19 cellular contexts compared by ENCODE assay signal in genomic region chr4:27986476-27986875, GRCh38.
DNase-seq lines count a peak whose midpoint lies in the region; ATAC-seq, FAIRE-seq and TF ChIP-seq lines count a peak whose summit lies in the region.
"Had no signal": no experiment of that assay in that cellular context is flagged by ENCODE, and none has a peak within 500 bp of the region (broad histone marks: within the 10 kb centered on the region; RNA-seq: fewer than 3 reads in every experiment).

No MANE protein-coding gene starts in this region.

- H3K27me3 ChIP-seq in A673 (replicated peaks; ENCODE audit: insufficient read depth, low read depth, low read length, poor library complexity) (no peaks in the 10 kb centered on the region), H1 (replicated peaks in 1 of 4; ENCODE audit: control insufficient read depth in 3 of 4, extremely low read depth in 1 of 4, insufficient read depth in 3 of 4, low read length in 3 of 4) (no peaks in the 10 kb centered on the region)
- H3K27me3 ChIP-seq: BLaER1 treated with 17β-estradiol and CSF1 and Interleukin-3, amounts not matched to agents 10 nM and 100 nM had no signal

- H2BK120ac ChIP-seq in H1 (replicated peaks; ENCODE audit: low read depth, low read length), result no peak overlapping the region

- peak overlapping the region; percentile 93; the same call in 1 of the 2 replicates for H2AFZ ChIP-seq in H1 (ENCODE audit: low read length)

- no peak for ATAC-seq in GM21367 (IDR thresholded peaks at IDR 0.05; ENCODE audit: unreplicated experiment)
- no peak for ATAC-seq in GM18868 (IDR thresholded peaks at IDR 0.05; ENCODE audit: unreplicated experiment)
- ATAC-seq: HCT116 had no signal

- H2BK12ac ChIP-seq in H1 (ENCODE audit: low read depth, low read length), result no peak overlapping the region

- H2BK15ac ChIP-seq in H1 (ENCODE audit: low read length), result no peak overlapping the region

- H3K27ac ChIP-seq in A673 (ENCODE audit: low read depth, low read length, poor library complexity, severe bottlenecking) (no peak overlapping the region), H1 (ENCODE audit: low read depth, low read length) (no peak overlapping the region), caudate nucleus (ENCODE audit: low read depth, low read length) (no peak overlapping the region)
- H3K27ac ChIP-seq: BLaER1 treated with 17β-estradiol and CSF1 and Interleukin-3, amounts not matched to agents 10 nM and 100 nM had no signal

- no peak overlapping the region for H2BK5ac ChIP-seq in H1 (ENCODE audit: low read depth, low read length)

- TF ChIP-seq EP300 in H1 (IDR thresholded peaks at IDR 0.05; ENCODE audit: borderline replicate concordance in 1 of 2, low read depth in 2 of 2, low read length in 2 of 2), result no peak

- TF ChIP-seq CTCF in A673 (conservative IDR thresholded peaks at IDR 0.05; ENCODE audit: low read depth, low read length), result no peak
- no peak for TF ChIP-seq CTCF in H1 (IDR thresholded peaks at IDR 0.05; ENCODE audit: control extremely low read depth in 1 of 3, insufficient read depth in 1 of 3, low read depth in 1 of 3, low read length in 3 of 3)

- no peak for TF ChIP-seq POLR2A in H1 (IDR thresholded peaks at IDR 0.05; ENCODE audit: control extremely low read depth in 1 of 2, low read depth in 2 of 2, low read length in 2 of 2)

- H2AK5ac ChIP-seq in H1 (ENCODE audit: low read depth, low read length), result no peak overlapping the region

- no peaks in the 10 kb centered on the region for H3K79me2 ChIP-seq in H1 (ENCODE audit: control insufficient read depth in 1 of 2, insufficient read depth in 2 of 2, low read length in 2 of 2)

- H3K36me3 ChIP-seq in A673 (ENCODE audit: insufficient read depth, low read length, poor library complexity, severe bottlenecking), result no peaks in the 10 kb centered on the region
- no peaks in the 10 kb centered on the region for H3K36me3 ChIP-seq in H1 (ENCODE audit: control insufficient read depth in 2 of 4, insufficient read depth in 4 of 4, low read length in 3 of 4)
- H3K36me3 ChIP-seq: BLaER1 treated with 17β-estradiol and CSF1 and Interleukin-3, amounts not matched to agents 10 nM and 100 nM had no signal

- POLR2A ChIA-PET in A673 (lab: Charles Lee; ENCODE audit: low non-redundant PET), result no interaction called here
- POLR2A ChIA-PET in H1 (lab: Charles Lee; ENCODE audit: partially characterized antibody), result no interaction called here

- DNase-seq in A673 (ENCODE audit: low spot score) (peak; percentile 33), RPMI7951 (ENCODE audit: low read depth) (peak; percentile 28), H1 (ENCODE audit: low read depth in 1 of 2, low spot score in 2 of 2) (no peak), myocyte (ENCODE audit: low read depth) (peak; percentile 1), DMS53 treated with DMSO at 0.1 percent for 48 hours (lab: John Stamatoyannopoulos, UW; ENCODE audit: unreplicated experiment) (no peak), caudate nucleus (lab: John Stamatoyannopoulos, UW) (no peak)
- DNase-seq: 8988T; ACHN; CD4-positive, CD25-positive, alpha-beta regulatory T cell; DMS79 treated with DMSO at 0.1 percent for 48 hours; EL had no signal

- H2BK20ac ChIP-seq in H1 (ENCODE audit: low read length), result no peak overlapping the region

- no peaks in the 10 kb centered on the region for H3K79me1 ChIP-seq in H1 (ENCODE audit: low read depth, low read length)

- H3K23me2 ChIP-seq in H1 (ENCODE audit: low read depth, low read length), result no peaks in the 10 kb centered on the region

- no peak overlapping the region for H3K9ac ChIP-seq in H1 (replicated peaks in 1 of 4; ENCODE audit: extremely low read depth in 1 of 4, low read depth in 3 of 4, low read length in 3 of 4)
- H3K9ac ChIP-seq: BLaER1 treated with 17β-estradiol and CSF1 and Interleukin-3, amounts not matched to agents 10 nM and 100 nM had no signal

- H4K20me1 ChIP-seq in H1 (replicated peaks in 1 of 2; ENCODE audit: control insufficient read depth in 1 of 2, insufficient read depth in 2 of 2, low read length in 2 of 2), result no peaks in the 10 kb centered on the region
- H4K20me1 ChIP-seq: BLaER1 treated with 17β-estradiol and CSF1 and Interleukin-3, amounts not matched to agents 10 nM and 100 nM had no signal

- no peak for FAIRE-seq in H1 (lab: Jason Lieb, UNC)
- FAIRE-seq: G401.6, GM12891, GM19239, H54 had no signal

- H4K91ac ChIP-seq in H1 (replicated peaks; ENCODE audit: insufficient read length, low read length), result no peak overlapping the region

- no peak overlapping the region for H3K18ac ChIP-seq in H1 (ENCODE audit: extremely low read depth, low read length)

- H3K4me3 ChIP-seq in A673 (ENCODE audit: low read depth, low read length, poor library complexity, severe bottlenecking), result no peak overlapping the region
- no peak overlapping the region for H3K4me3 ChIP-seq in H1 (ENCODE audit: extremely low read depth in 1 of 4, insufficient read depth in 2 of 4, low read depth in 3 of 4, low read length in 4 of 4)
- H3K4me3 ChIP-seq: BLaER1 treated with 17β-estradiol and CSF1 and Interleukin-3, amounts not matched to agents 10 nM and 100 nM had no signal

- no peak for TF ChIP-seq RAD21 in H1 (IDR thresholded peaks at IDR 0.05 in 1 of 2, conservative IDR thresholded peaks at IDR 0.05 in 1 of 2; ENCODE audit: low read depth in 2 of 2, low read length in 2 of 2)

- no peak overlapping the region for H3K23ac ChIP-seq in H1 (ENCODE audit: insufficient read length)

- BruUV-seq in A673 (replicated peaks; lab: Mats Ljungman, UMichigan), result no TSS peak

- H3K9me3 ChIP-seq in A673 (ENCODE audit: low read depth, low read length, poor library complexity, severe bottlenecking) (no peaks in the 10 kb centered on the region), H1 (ENCODE audit: insufficient read depth in 2 of 2, low read depth in 1 of 2, low read length in 1 of 2) (no peaks in the 10 kb centered on the region)
- H3K9me3 ChIP-seq: BLaER1 treated with 17β-estradiol and CSF1 and Interleukin-3, amounts not matched to agents 10 nM and 100 nM had no signal

- H4K5ac ChIP-seq in H1 (ENCODE audit: insufficient read length, low read depth, low read length), result no peak overlapping the region

- H3K4me1 ChIP-seq in A673 (ENCODE audit: insufficient read depth, low read length, poor library complexity, severe bottlenecking), result no peaks in the 10 kb centered on the region
- H3K4me1 ChIP-seq in H1 (replicated peaks in 1 of 4; ENCODE audit: control insufficient read depth in 3 of 4, insufficient read depth in 4 of 4, low read length in 3 of 4), result no peaks in the 10 kb centered on the region
- H3K4me1 ChIP-seq: BLaER1 treated with 17β-estradiol and CSF1 and Interleukin-3, amounts not matched to agents 10 nM and 100 nM had no signal

- CTCF ChIA-PET in A673 (lab: Charles Lee) (no interaction called here), H1 (lab: Charles Lee; ENCODE audit: partially characterized antibody) (no interaction called here)

- intact Hi-C loops in A673 (cut with micrococcal nuclease; ENCODE audit: unreplicated experiment), result no loop called here

- no peak overlapping the region for H3K56ac ChIP-seq in H1 (replicated peaks; ENCODE audit: insufficient read length, low read depth, low read length)

- H3K4ac ChIP-seq in H1 (replicated peaks; ENCODE audit: insufficient read length, low read depth, low read length), result no peak overlapping the region

- no peak overlapping the region for H3K4me2 ChIP-seq in H1 (ENCODE audit: insufficient read depth in 1 of 2, low read depth in 2 of 2, low read length in 2 of 2)
- H3K4me2 ChIP-seq: BLaER1 treated with 17β-estradiol and CSF1 and Interleukin-3, amounts not matched to agents 10 nM and 100 nM had no signal

- no peak overlapping the region for H3K14ac ChIP-seq in H1 (ENCODE audit: insufficient read length)

- H4K8ac ChIP-seq in H1 (ENCODE audit: extremely low read depth, insufficient read depth, low read length), result no peak overlapping the region

- WGBS in H1 (ENCODE audit: extremely low coverage in 1 of 2, insufficient coverage in 1 of 2, insufficient read length in 1 of 2, insufficient replicate concordance in 2 of 2, low coverage in 1 of 2, low lambda C conversion rate in 2 of 2, missing lambda C conversion rate in 1 of 2), 2 experiments, result 94% methylated on average over 1 of the region's 1 CpG; no CpG with 5 or more reads in 1 of the 2 experiments

TF ChIP-seq in H1, 55 proteins besides CTCF, POLR2A, EP300 and RAD21:
- no peak for TF ChIP-seq USF2 (IDR thresholded peaks at IDR 0.05; ENCODE audit: low read length)
- TF ChIP-seq ATF3 (IDR thresholded peaks at IDR 0.05; ENCODE audit: insufficient read depth, low read depth, low read length), result no peak
- TF ChIP-seq FOSL1 (IDR thresholded peaks at IDR 0.05; ENCODE audit: insufficient read depth, low read depth, low read length), result no peak
- TF ChIP-seq SAP30 (IDR thresholded peaks at IDR 0.05; ENCODE audit: insufficient read depth, insufficient replicate concordance, low read length), result no peak

Comparison
In these comparisons a context has a peak if more than half of its experiments do, and no peak if none do; other contexts are left out.
1. DNase-seq: peak in A673 (single experiment), RPMI7951 (single experiment) and myocyte (single experiment); none in H1 (0 of 2), DMS53 treated with DMSO at 0.1 percent for 48 hours (single experiment) and caudate nucleus (0 of 61).